Comparison of ENCODE assay signal across 8 cellular contexts in genomic region chr5:142716963-142717362, GRCh38. TPM values are rescaled to one million over a fixed set of nuclear protein-coding genes. Genes with fewer than 3 reads are reported as not detected.
DNase-seq lines count a peak whose midpoint lies in the region; TF ChIP-seq lines count a peak whose summit lies in the region.

No MANE protein-coding gene starts in this region.

- H3K9me3 Mint-ChIP-seq in nephron progenitor cell: no peaks in the 10 kb centered on the region

- peaks cover 39% of the 10 kb centered on the region for H3K4me1 Mint-ChIP-seq in nephron progenitor cell

- H3K36me3 Mint-ChIP-seq in nephron progenitor cell (ENCODE audit: low read depth): no peaks in the 10 kb centered on the region

- peak; percentile 59 for DNase-seq in EL
- peak; percentile 65 for DNase-seq in H7
- peak; percentile 55 for DNase-seq in NCI-H345 (lab: John Stamatoyannopoulos, UW)
- peak; percentile 32 for DNase-seq in activated CD8-positive, alpha-beta memory T cell treated with anti-CD3 and anti-CD28 coated beads, Interleukin-2, amount 50 U/mL, for 4 hours
- peak; percentile 43 for DNase-seq in fibroblast of villous mesenchyme (ENCODE audit: low read depth)
- peak; percentile 59 for DNase-seq in nephron progenitor cell
- DNase-seq in NCI-H146 (lab: John Stamatoyannopoulos, UW): no peak
- no peak for DNase-seq in T1000 (lab: John Stamatoyannopoulos, UW)

- H3K27me3 ChIP-seq in H7 (ENCODE audit: control insufficient read depth, insufficient read depth, low read length): no peaks in the 10 kb centered on the region

- no peaks in the 10 kb centered on the region for H3K36me3 ChIP-seq in H7 (replicated peaks; ENCODE audit: control insufficient read depth, insufficient read depth, low read length)

- TF ChIP-seq CTCF in fibroblast of villous mesenchyme (IDR thresholded peaks at IDR 0.05; ENCODE audit: insufficient read depth, low read depth, low read length) (peak; percentile 64), nephron progenitor cell (IDR thresholded peaks at IDR 0.05) (peak; percentile 40)

- H3K4me3 ChIP-seq in H7 (ENCODE audit: insufficient read depth, low read depth, low read length): no peak overlapping the region
- H3K4me3 ChIP-seq in fibroblast of villous mesenchyme (ENCODE audit: low read depth, low read length): no peak overlapping the region

- H3K27ac Mint-ChIP-seq in nephron progenitor cell: no peak overlapping the region

- no peaks in the 10 kb centered on the region for H3K27me3 Mint-ChIP-seq in nephron progenitor cell (ENCODE audit: low read depth, poor library complexity)

- no peak overlapping the region for H3K4me3 Mint-ChIP-seq in nephron progenitor cell

RNA-seq across cellular contexts. Expression of gene FGF1, which starts 31.1 kb away (rescaled TPM):
- total RNA-seq in H7 (2014; rRNA removed; shearing (Covaris generic)): 0.24 and 2.9 TPM in 2 replicates
- total RNA-seq in fibroblast of villous mesenchyme: 8.7 and 16.0 TPM in 2 replicates

RNA-seq across cellular contexts. Expression of gene ARHGAP26, which starts 53.2 kb away (rescaled TPM):
- 5.9 and 10.6 TPM in 2 replicates for total RNA-seq in H7 (2014; rRNA removed; shearing (Covaris generic))
- 1.7 and 4.2 TPM in 2 replicates for total RNA-seq in fibroblast of villous mesenchyme

Comparison
In these comparisons a context has a peak if more than half of its experiments do, and no peak if none do; other contexts are left out.
1. DNase-seq: peak in EL (single experiment), H7 (single experiment), NCI-H345 (single experiment), activated CD8-positive, alpha-beta memory T cell treated with anti-CD3 and anti-CD28 coated beads, Interleukin-2, amount 50 U/mL, for 4 hours (single experiment), fibroblast of villous mesenchyme (single experiment) and nephron progenitor cell (single experiment); none in NCI-H146 (single experiment) and T1000 (single experiment).